ENCODE assay signal across 8 cellular contexts in genomic region chr5:66828551-66829421, GRCh38.
DNase-seq lines count a peak whose midpoint lies in the region; ATAC-seq and TF ChIP-seq lines count a peak whose summit lies in the region.

No MANE protein-coding gene starts in this region.

- H3K4me3 ChIP-seq in DOHH2 (ENCODE audit: low read length) (no peak overlapping the region), fibroblast of the aortic adventitia (ENCODE audit: low read depth, low read length) (peak overlapping the region; percentile 65), stomach smooth muscle (ENCODE audit: low read length in 2 of 2) (peak overlapping the region; percentile 72 to 89)

- H3K36me3 ChIP-seq in DOHH2 (ENCODE audit: control insufficient read depth, low read length) (no peaks in the 10 kb centered on the region), stomach smooth muscle (ENCODE audit: control insufficient read depth in 2 of 2, insufficient read depth in 2 of 2, low read length in 2 of 2) (no peaks in the 10 kb centered on the region)

- peak; percentile 84 for ATAC-seq in HG02852 (IDR thresholded peaks at IDR 0.05; ENCODE audit: unreplicated experiment)
- peak; percentile 95 to 96 for ATAC-seq in naive B cell (ENCODE audit: low read depth in 2 of 2)
- no peak for ATAC-seq in HG03097 (IDR thresholded peaks at IDR 0.05; ENCODE audit: low FRiP score, unreplicated experiment)

- H3K4me1 ChIP-seq in DOHH2 (ENCODE audit: control insufficient read depth, low read length) (peaks cover 9% of the 10 kb centered on the region), stomach smooth muscle (ENCODE audit: control insufficient read depth, insufficient read depth, low read length) (peaks cover 4% of the 10 kb centered on the region)

- no peaks in the 10 kb centered on the region for H3K36me3 Mint-ChIP-seq in activated T-helper 2 cell treated with anti-CD3 and anti-CD28 coated beads, Interferon-gamma antibody, Interleukin-2, Interleukin-4, amounts not matched to agents 10 μg/mL and 5 μg/mL and 100 μg/mL, durations not matched to agents 14 hours and 24 hours and 36 hours (ENCODE audit: low read depth)
- no peaks in the 10 kb centered on the region for H3K36me3 Mint-ChIP-seq in naive B cell

- DNase-seq in NCI-H82 treated with DMSO at 0.1 percent for 48 hours (lab: John Stamatoyannopoulos, UW; ENCODE audit: unreplicated experiment), result peak; percentile 54
- DNase-seq in activated T-helper 2 cell treated with anti-CD3 and anti-CD28 coated beads, Interferon-gamma antibody, Interleukin-2, Interleukin-4, amounts not matched to agents 10 μg/mL and 5 μg/mL and 100 μg/mL, durations not matched to agents 14 hours and 24 hours and 36 hours (ENCODE audit: low spot score), result peak; percentile 61
- peak; percentile 69 for DNase-seq in fibroblast of the aortic adventitia (ENCODE audit: low read depth)
- peak; percentile 15 for DNase-seq in naive B cell

- H3K27ac Mint-ChIP-seq in activated T-helper 2 cell treated with anti-CD3 and anti-CD28 coated beads, Interferon-gamma antibody, Interleukin-2, Interleukin-4, amounts not matched to agents 10 μg/mL and 5 μg/mL and 100 μg/mL, durations not matched to agents 14 hours and 24 hours and 36 hours, result peak overlapping the region; percentile 86
- H3K27ac Mint-ChIP-seq in naive B cell, result peak overlapping the region in 4 of 6 donors; percentile 14 to 66 (median 48)

- H3K9ac ChIP-seq in stomach smooth muscle (ENCODE audit: low read length in 2 of 2), result peak overlapping the region; percentile 43 to 54

- H3K27me3 ChIP-seq in DOHH2 (ENCODE audit: control insufficient read depth, low read length) (peaks cover 29% of the 10 kb centered on the region), stomach smooth muscle (ENCODE audit: control insufficient read depth in 1 of 2, insufficient read depth in 2 of 2, low read length in 2 of 2) (peaks cover 5 to 8% of the 10 kb centered on the region in 2 donors)

- no peaks in the 10 kb centered on the region for H4K20me1 ChIP-seq in DOHH2 (ENCODE audit: control insufficient read depth, insufficient read depth, low read depth, low read length)

- no peaks in the 10 kb centered on the region for H3K79me2 ChIP-seq in DOHH2 (ENCODE audit: control insufficient read depth, low read length)

- H3K4me1 Mint-ChIP-seq in activated T-helper 2 cell treated with anti-CD3 and anti-CD28 coated beads, Interferon-gamma antibody, Interleukin-2, Interleukin-4, amounts not matched to agents 10 μg/mL and 5 μg/mL and 100 μg/mL, durations not matched to agents 14 hours and 24 hours and 36 hours (ENCODE audit: low read depth), result peaks cover 41% of the 10 kb centered on the region
- H3K4me1 Mint-ChIP-seq in naive B cell, result peaks cover 10 to 16% (median 15%) of the 10 kb centered on the region in 3 donors

- H3K9me3 ChIP-seq in DOHH2 (ENCODE audit: control insufficient read depth, insufficient read depth, low read length), result no peaks in the 10 kb centered on the region
- no peaks in the 10 kb centered on the region for H3K9me3 ChIP-seq in stomach smooth muscle (ENCODE audit: control insufficient read depth in 2 of 2, low read length in 2 of 2)

- no peaks in the 10 kb centered on the region for H3K9me3 Mint-ChIP-seq in activated T-helper 2 cell treated with anti-CD3 and anti-CD28 coated beads, Interferon-gamma antibody, Interleukin-2, Interleukin-4, amounts not matched to agents 10 μg/mL and 5 μg/mL and 100 μg/mL, durations not matched to agents 14 hours and 24 hours and 36 hours
- H3K9me3 Mint-ChIP-seq in naive B cell, result no peaks in the 10 kb centered on the region

- H3K9me2 ChIP-seq in DOHH2 (replicated peaks; ENCODE audit: control insufficient read depth, low read length), result no peaks in the 10 kb centered on the region

- no peak overlapping the region for H3K27ac ChIP-seq in DOHH2 (ENCODE audit: low read depth, low read length)
- H3K27ac ChIP-seq in stomach smooth muscle (ENCODE audit: low read length), result no peak overlapping the region

- H3K4me2 ChIP-seq in DOHH2 (ENCODE audit: low read length), result peak overlapping the region; percentile 42

- H3K27me3 Mint-ChIP-seq in activated T-helper 2 cell treated with anti-CD3 and anti-CD28 coated beads, Interferon-gamma antibody, Interleukin-2, Interleukin-4, amounts not matched to agents 10 μg/mL and 5 μg/mL and 100 μg/mL, durations not matched to agents 14 hours and 24 hours and 36 hours (ENCODE audit: low read depth), result peaks cover 13% of the 10 kb centered on the region
- peaks cover 16 to 42% (median 33%) of the 10 kb centered on the region in 3 donors for H3K27me3 Mint-ChIP-seq in naive B cell

- no peaks in the 10 kb centered on the region for H3F3A ChIP-seq in DOHH2 (ENCODE audit: control insufficient read depth, insufficient read depth)

- peak overlapping the region; percentile 88 for H3K4me3 Mint-ChIP-seq in activated T-helper 2 cell treated with anti-CD3 and anti-CD28 coated beads, Interferon-gamma antibody, Interleukin-2, Interleukin-4, amounts not matched to agents 10 μg/mL and 5 μg/mL and 100 μg/mL, durations not matched to agents 14 hours and 24 hours and 36 hours (ENCODE audit: low read depth)
- peak overlapping the region; percentile 4 to 86 (median 78) for H3K4me3 Mint-ChIP-seq in naive B cell

- TF ChIP-seq CTCF in DOHH2 (IDR thresholded peaks at IDR 0.05; ENCODE audit: low read depth, low read length, poor library complexity, severe bottlenecking) (no peak), fibroblast of the aortic adventitia (IDR thresholded peaks at IDR 0.05; ENCODE audit: insufficient read depth, low read length) (no peak)

- intact Hi-C loops in activated T-helper 2 cell treated with anti-CD3 and anti-CD28 coated beads, Interferon-gamma antibody, Interleukin-2, Interleukin-4, amounts not matched to agents 10 μg/mL and 5 μg/mL and 100 μg/mL, durations not matched to agents 14 hours and 24 hours and 36 hours (cut with micrococcal nuclease), result loop anchor here (1.0 to 10.0 kb wide), 7 partner anchors 12 to 684 kb away; partner anchors contain the start of gene SREK1

Comparison
In these comparisons a context has a peak if more than half of its experiments do, and no peak if none do; other contexts are left out.
1. DNase-seq: peak in every context shown above with its lines; median percentile 69 in fibroblast of the aortic adventitia; 61 in activated T-helper 2 cell treated with anti-CD3 and anti-CD28 coated beads, Interferon-gamma antibody, Interleukin-2, Interleukin-4, amounts not matched to agents 10 μg/mL and 5 μg/mL and 100 μg/mL, durations not matched to agents 14 hours and 24 hours and 36 hours; 54 in NCI-H82 treated with DMSO at 0.1 percent for 48 hours; 15 in naive B cell.